18 cellular contexts compared by ENCODE assay signal in genomic region chr5:141800629-141801028, GRCh38.
"Had no signal": no experiment of that assay in that cellular context is flagged by ENCODE, and none has a peak within 500 bp of the region (broad histone marks: within the 10 kb centered on the region; RNA-seq: fewer than 3 reads in every experiment).

No MANE protein-coding gene starts in this region.

- H3K4me1 ChIP-seq: ascending aorta, pancreas, upper lobe of right lung had no signal

- H2AFZ ChIP-seq: neural progenitor cell had no signal

- DNase-seq: activated CD4-positive, alpha-beta T cell treated with anti-CD3 and anti-CD28 coated beads, Interleukin-2, amount 10 ng/mL, durations not matched to agents 24 days and 14 days; activated CD8-positive, alpha-beta T cell treated with anti-CD3 and anti-CD28 coated beads, Interleukin-2, amount 10 ng/mL, durations not matched to agents 7 days and 5 days; activated effector memory CD4-positive, alpha-beta T cell treated with Interleukin-2 at 50 U/mL for 16 hours; activated naive CD4-positive, alpha-beta T cell treated with anti-CD3 and anti-CD28 coated beads, Interleukin-2, amount 10 ng/mL, durations not matched to agents 7 days and 5 days; activated naive CD8-positive, alpha-beta T cell treated with anti-CD3 and anti-CD28 coated beads, Interleukin-2, amount 50 U/mL, for 24 hours; activated T-cell treated with anti-CD3 and anti-CD28 coated beads, Interleukin-2, amount 50 U/mL, for 24 hours; erythroblast; mucosa of descending colon; naive B cell; pancreas; stimulated activated CD4-positive, alpha-beta T cell treated with anti-CD3 and anti-CD28 coated beads, Interleukin-4, amount 100 ng/mL, for 24 hours; stomach; T1000; upper lobe of right lung had no signal

- H3K4me3 ChIP-seq: ascending aorta, coronary artery, mucosa of descending colon, neural progenitor cell, pancreas, smooth muscle cell, stomach, upper lobe of right lung had no signal

- H3K27me3 ChIP-seq: ascending aorta, neural progenitor cell, pancreas, upper lobe of right lung had no signal

- H3K27ac ChIP-seq: ascending aorta, coronary artery, neural progenitor cell, pancreas, stomach, upper lobe of right lung had no signal

- H3K4me2 ChIP-seq: neural progenitor cell, smooth muscle cell had no signal

- H3K36me3 ChIP-seq: ascending aorta, neural progenitor cell, pancreas, stomach, upper lobe of right lung had no signal

- H3K9ac ChIP-seq: neural progenitor cell had no signal

- H3K9me3 ChIP-seq: ascending aorta, mucosa of descending colon, pancreas, stomach, upper lobe of right lung had no signal
